In the genomic region with DNA sequence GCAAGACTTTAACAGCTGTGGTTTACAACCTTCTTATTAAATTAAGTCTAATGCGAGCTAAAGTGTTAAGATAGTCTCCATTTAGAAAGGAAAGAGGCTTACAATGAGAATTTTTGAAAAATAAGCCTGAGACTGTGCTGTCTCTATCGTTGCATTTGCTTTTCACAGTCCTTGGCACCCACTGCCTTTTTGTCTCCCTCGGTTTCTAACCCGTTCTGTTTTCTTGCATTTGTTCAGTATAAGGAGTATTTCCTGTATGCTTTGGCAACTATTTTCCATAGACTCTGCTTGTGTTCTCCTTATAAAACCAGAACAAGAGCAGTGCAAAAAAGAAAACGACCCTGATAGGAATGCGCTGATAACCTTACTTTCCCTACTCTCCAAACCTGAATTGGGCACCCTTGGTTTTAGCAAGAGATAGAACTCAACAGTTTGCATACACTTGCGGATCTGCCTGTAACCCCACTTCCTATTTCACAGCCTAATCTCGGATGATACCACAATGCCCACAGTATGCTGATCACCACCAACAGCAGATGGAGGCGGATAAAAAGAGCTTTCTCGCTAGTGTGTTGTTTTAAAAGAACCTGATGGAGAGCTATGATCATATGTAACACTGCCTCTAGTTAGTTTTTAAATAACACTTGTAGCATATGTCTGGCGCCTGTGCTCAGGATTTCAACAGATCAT, we compare ENCODE assay signal across 8 cellular contexts. TPM values are rescaled to one million over a fixed set of nuclear protein-coding genes. Genes with fewer than 3 reads are reported as not detected.
A peak's percentile ranks its signal among the peaks of the same experiment; 100 is the strongest.
DNase-seq lines count a peak whose midpoint lies in the region; FAIRE-seq and TF ChIP-seq lines count a peak whose summit lies in the region.

No MANE protein-coding gene starts in this region.

- intact Hi-C loops in spleen (cut with DNase I; ENCODE audit: low total_unique reads) = no loop called here

- FAIRE-seq in GM18507 (lab: Jason Lieb, UNC) = peak; percentile 70

- no peaks in the 10 kb centered on the region for H3K27me3 ChIP-seq in spleen (replicated peaks in 1 of 7)

- POLR2A ChIA-PET in AG04449 (lab: Yijun Ruan, JAX) = interaction anchor here (0.7 to 0.9 kb wide), 3 partner anchors 18 to 73 kb away, joined by 3 to 4 read pairs (median 4); no protein-coding TSS in a partner anchor

- TF ChIP-seq CTCF in AG04449 (IDR thresholded peaks at IDR 0.05; ENCODE audit: insufficient read depth, low read length, missing control alignments) = no peak
- no peak for TF ChIP-seq CTCF in spleen (IDR thresholded peaks at IDR 0.05 in 8 of 11, conservative IDR thresholded peaks at IDR 0.05 in 3 of 11)

- H3K27ac ChIP-seq in spleen = peak overlapping the region; percentile 93 to 97 (median 96)

- no peaks in the 10 kb centered on the region for H3K9me3 ChIP-seq in spleen

- peak overlapping the region; percentile 75 for H3K4me3 ChIP-seq in AG04449 (ENCODE audit: low read depth, low read length)
- peak overlapping the region; percentile 76 for H3K4me3 ChIP-seq in Jurkat, Clone E6-1 (ENCODE audit: low read length)
- H3K4me3 ChIP-seq in spleen = peak overlapping the region; percentile 81 to 96 (median 92)

- CTCF ChIA-PET in AG04449 (lab: Yijun Ruan, JAX) = interaction anchor here (0.7 to 1.6 kb wide), 7 partner anchors 10 to 75 kb away, joined by 3 to 10 read pairs (median 3); no protein-coding TSS in a partner anchor

- DNase-seq in AG04449 (ENCODE audit: low read depth, low spot score) (no peak), GM18507 (ENCODE audit: extremely low spot score, insufficient read length, low read depth) (no peak), activated T-cell treated with anti-CD3 and anti-CD28 coated beads for 4 hours (peak; percentile 18), globus pallidus (ENCODE audit: low spot score) (peak; percentile 59), spleen (no peak), HuH-7.5 (ENCODE audit: low spot score) (no peak), H4 (ENCODE audit: low spot score) (no peak)
- DNase-seq in Jurkat, Clone E6-1 (ENCODE audit: low read depth, low spot score) = peak; percentile 90

- WGBS in spleen, 5 donors = 8 to 14% (median 9%) methylated on average over 11 of the region's 11 CpGs

- no peaks in the 10 kb centered on the region for H3K36me3 ChIP-seq in spleen

- no peak for TF ChIP-seq POLR2A in spleen (IDR thresholded peaks at IDR 0.05)

- peaks cover 18 to 51% (median 43%) of the 10 kb centered on the region in 6 donors for H3K4me1 ChIP-seq in spleen

RNA-seq across cellular contexts. Expression of gene ARHGAP12, which starts 1.5 kb away (rescaled TPM):
- polyA plus RNA-seq in Jurkat, Clone E6-1 (2012; ENCODE audit: insufficient read depth, insufficient read length) = 8.2 TPM
- 10 to 100 TPM; 28.5 to 69.7 (median 54.2) TPM for total RNA-seq in spleen
- polyA plus RNA-seq in spleen = 10 to 100 TPM; 20.5 to 38.5 (median 28.5) TPM
- total RNA-seq in H4 (2014; rRNA removed; shearing (Covaris generic)) = 18.6 and 18.7 TPM in 2 replicates

Comparison
In these comparisons a context has a peak if more than half of its experiments do, and no peak if none do; other contexts are left out.
1. DNase-seq: peak in Jurkat, Clone E6-1 (single experiment), activated T-cell treated with anti-CD3 and anti-CD28 coated beads for 4 hours (single experiment) and globus pallidus (single experiment); none in AG04449 (single experiment), GM18507 (single experiment), spleen (single experiment), HuH-7.5 (single experiment) and H4 (single experiment).
2. Peak in every context shown above with its lines, with median percentiles within 50 percentile points of each other: H3K4me3 ChIP-seq.